ENCODE assay signal across 10 cellular contexts in genomic region chr10:79127151-79127961, GRCh38. TPM values are rescaled to one million over a fixed set of nuclear protein-coding genes. Genes with fewer than 3 reads are reported as not detected.
DNase-seq lines count a peak whose midpoint lies in the region; TF ChIP-seq lines count a peak whose summit lies in the region.
"Had no signal": no experiment of that assay in that cellular context is flagged by ENCODE, and none has a peak within 500 bp of the region (broad histone marks: within the 10 kb centered on the region; RNA-seq: fewer than 3 reads in every experiment).

No MANE protein-coding gene starts in this region.

- no peak overlapping the region for H3K4me3 ChIP-seq in CD4-positive, alpha-beta memory T cell (ENCODE audit: low read length in 2 of 2)

- DNase-seq in EL (peak; percentile 72), NCI-H69 (lab: John Stamatoyannopoulos, UW) (peak; percentile 84), fibroblast of gingiva (ENCODE audit: low read depth) (peak; percentile 76), posterior vena cava (ENCODE audit: low spot score) (peak; percentile 94), OCI-M2 (lab: John Stamatoyannopoulos, UW; ENCODE audit: unreplicated experiment) (no peak), NCI-H1694 treated with DMSO at 0.1 percent for 48 hours (lab: John Stamatoyannopoulos, UW) (no peak), GM20000 (ENCODE audit: low spot score) (no peak)
- DNase-seq in CD4-positive, alpha-beta memory T cell = no peak
- DNase-seq: activated CD4-positive, alpha-beta memory T cell treated with anti-CD3 and anti-CD28 coated beads, Interleukin-2, amount 10 ng/mL, durations not matched to agents 7 days and 5 days had no signal

- H3K4me3 Mint-ChIP-seq in CD4-positive, alpha-beta memory T cell = no peak overlapping the region
- H3K4me3 Mint-ChIP-seq: activated CD4-positive, alpha-beta memory T cell treated with anti-CD3 and anti-CD28 coated beads, Interleukin-2, amount 10 ng/mL, durations not matched to agents 7 days and 5 days; memory B cell had no signal

- intact Hi-C loops in posterior vena cava (cut with DNase I) = no loop called here
- intact Hi-C loops in CD4-positive, alpha-beta memory T cell (cut with micrococcal nuclease) = no loop called here

- H3K36me3 ChIP-seq in CD4-positive, alpha-beta memory T cell (ENCODE audit: insufficient read depth, low read length) = peaks cover 3% of the 10 kb centered on the region

- no peaks in the 10 kb centered on the region for H3K27me3 ChIP-seq in CD4-positive, alpha-beta memory T cell (ENCODE audit: insufficient read depth, low read length)

- no peaks in the 10 kb centered on the region for H3K4me1 ChIP-seq in CD4-positive, alpha-beta memory T cell (ENCODE audit: insufficient read depth, low read length)

- CTCF ChIA-PET in CD4-positive, alpha-beta memory T cell (lab: Charles Lee; ENCODE audit: partially characterized antibody) = no interaction called here

- no peaks in the 10 kb centered on the region for H3K27me3 Mint-ChIP-seq in CD4-positive, alpha-beta memory T cell
- H3K27me3 Mint-ChIP-seq: activated CD4-positive, alpha-beta memory T cell treated with anti-CD3 and anti-CD28 coated beads, Interleukin-2, amount 10 ng/mL, durations not matched to agents 7 days and 5 days; memory B cell had no signal

- no peaks in the 10 kb centered on the region for H3K9me3 Mint-ChIP-seq in CD4-positive, alpha-beta memory T cell
- H3K9me3 Mint-ChIP-seq: activated CD4-positive, alpha-beta memory T cell treated with anti-CD3 and anti-CD28 coated beads, Interleukin-2, amount 10 ng/mL, durations not matched to agents 7 days and 5 days; memory B cell had no signal

- no peak overlapping the region for H3K27ac ChIP-seq in CD4-positive, alpha-beta memory T cell (ENCODE audit: low read depth, low read length)

- POLR2A ChIA-PET in CD4-positive, alpha-beta memory T cell (lab: Charles Lee; ENCODE audit: partially characterized antibody) = no interaction called here

- peaks cover 0 to 20% of the 10 kb centered on the region in 2 donors for H3K36me3 Mint-ChIP-seq in CD4-positive, alpha-beta memory T cell
- H3K36me3 Mint-ChIP-seq: memory B cell had no signal

- no peak for TF ChIP-seq CTCF in GM20000 (IDR thresholded peaks at IDR 0.05; ENCODE audit: extremely low read depth, missing control alignments)

- H3K9me3 ChIP-seq in CD4-positive, alpha-beta memory T cell (ENCODE audit: control insufficient read depth in 1 of 2, low read length in 2 of 2) = no peaks in the 10 kb centered on the region

- peaks cover 4 to 26% (median 10%) of the 10 kb centered on the region in 4 donors for H3K4me1 Mint-ChIP-seq in CD4-positive, alpha-beta memory T cell
- H3K4me1 Mint-ChIP-seq: activated CD4-positive, alpha-beta memory T cell treated with anti-CD3 and anti-CD28 coated beads, Interleukin-2, amount 10 ng/mL, durations not matched to agents 7 days and 5 days; memory B cell had no signal

- H3K27ac Mint-ChIP-seq in CD4-positive, alpha-beta memory T cell = peak overlapping the region in 1 of 7 donors; percentile 43
- H3K27ac Mint-ChIP-seq: activated CD4-positive, alpha-beta memory T cell treated with anti-CD3 and anti-CD28 coated beads, Interleukin-2, amount 10 ng/mL, durations not matched to agents 7 days and 5 days; memory B cell had no signal

RNA-seq across cellular contexts. Expression of gene ZMIZ1, which starts 58.6 kb away (rescaled TPM):
- total RNA-seq in posterior vena cava = 10 to 100 TPM; 61.5 to 62.6 TPM
- 10 to 100 TPM; 23.1 to 25.4 TPM for total RNA-seq in CD4-positive, alpha-beta memory T cell
- 1 to 10 TPM in 1 of 2 donors, under 1 TPM in 1; 0.58 to 4.9 TPM for polyA plus RNA-seq in CD4-positive, alpha-beta memory T cell

Comparison
In these comparisons a context has a peak if more than half of its experiments do, and no peak if none do; other contexts are left out.
1. DNase-seq: peak in EL (single experiment), NCI-H69 (single experiment), fibroblast of gingiva (single experiment) and posterior vena cava (single experiment); none in OCI-M2 (single experiment), CD4-positive, alpha-beta memory T cell (0 of 5), NCI-H1694 treated with DMSO at 0.1 percent for 48 hours (single experiment) and GM20000 (single experiment).